8 cellular contexts compared by ENCODE assay signal in the genomic region with DNA sequence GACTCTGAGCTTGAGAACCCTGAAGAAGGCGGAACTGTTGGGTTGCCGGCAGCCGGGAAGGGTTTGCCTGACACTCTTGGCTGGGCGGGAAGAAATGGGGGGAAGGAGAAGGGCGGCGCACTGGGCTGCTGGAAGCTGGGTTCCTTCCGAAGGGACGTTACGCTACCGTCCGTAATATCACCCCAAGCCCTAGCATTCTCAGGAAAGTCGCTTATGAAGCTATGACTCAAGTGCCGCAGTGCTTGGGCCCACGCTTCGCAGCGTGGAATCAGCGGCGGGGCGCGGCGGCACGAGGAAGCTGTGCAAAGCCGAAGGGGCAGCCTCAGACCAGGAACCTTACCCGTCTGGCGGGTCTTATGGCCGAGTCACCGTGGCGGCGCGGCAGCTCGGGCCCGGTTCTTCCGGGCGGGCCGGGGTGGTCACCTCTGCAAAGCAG. TPM values are rescaled to one million over a fixed set of nuclear protein-coding genes. Genes with fewer than 3 reads are reported as not detected.
DNase-seq lines count a peak whose midpoint lies in the region; ATAC-seq and TF ChIP-seq lines count a peak whose summit lies in the region.

No MANE protein-coding gene starts in this region.

- H3K36me3 ChIP-seq in WERI-Rb-1, result no peaks in the 10 kb centered on the region

- DNase-seq in activated B cell treated with CpG ODN at 0.5 μM for 24 hours (peak; percentile 39), caudate nucleus (lab: John Stamatoyannopoulos, UW) (peak in 56 of 61 donors; percentile 5 to 84 (median 45)), kidney tubule cell (ENCODE audit: low spot score) (peak; percentile 80), WERI-Rb-1 (no peak)
- DNase-seq in stimulated activated CD4-positive, alpha-beta T cell treated with anti-CD3 and anti-CD28 coated beads, Interleukin-1b, Interleukin-23, amount 100 ng/mL, for 24 hours (ENCODE audit: low read depth in 4 of 4, low spot score in 1 of 4), result peak; percentile 39 to 63 (median 56)

- no peaks in the 10 kb centered on the region for H3K36me3 Mint-ChIP-seq in activated B cell treated with CpG ODN at 0.5 μM for 24 hours (ENCODE audit: low read depth)

- CTCF ChIA-PET in activated B cell treated with CpG ODN at 0.5 μM for 24 hours (lab: Charles Lee), result interaction anchor here (0.7 kb wide), 1 partner anchor 87 kb away, joined by 4 read pairs; no protein-coding TSS in a partner anchor

- peaks cover 25% of the 10 kb centered on the region for H3K4me1 Mint-ChIP-seq in activated B cell treated with CpG ODN at 0.5 μM for 24 hours

- ATAC-seq in GM18511 (IDR thresholded peaks at IDR 0.05; ENCODE audit: unreplicated experiment), result peak; percentile 78
- ATAC-seq in HG03139 (IDR thresholded peaks at IDR 0.05; ENCODE audit: unreplicated experiment), result peak; percentile 65
- ATAC-seq in activated B cell treated with CpG ODN at 0.5 μM for 24 hours (ENCODE audit: low read depth), result peak; percentile 80
- no peak for ATAC-seq in HG03039 (IDR thresholded peaks at IDR 0.05; ENCODE audit: unreplicated experiment)

- intact Hi-C loops in activated B cell treated with CpG ODN at 0.5 μM for 24 hours (cut with micrococcal nuclease), result loop anchor here (5.0 kb wide), 1 partner anchor 192 kb away; the partner anchor contains the start of gene EPG5

- H3K27ac Mint-ChIP-seq in activated B cell treated with CpG ODN at 0.5 μM for 24 hours, result no peak overlapping the region

- H3K27ac ChIP-seq in caudate nucleus (ENCODE audit: low read depth, low read length), result peak overlapping the region; percentile 26
- H3K27ac ChIP-seq in WERI-Rb-1, result no peak overlapping the region

- H3K27me3 ChIP-seq in WERI-Rb-1 (ENCODE audit: insufficient read depth, low read depth, severe bottlenecking), result peaks cover 87% of the 10 kb centered on the region

- no peak for TF ChIP-seq CTCF in activated B cell treated with CpG ODN at 0.5 μM for 24 hours (IDR thresholded peaks at IDR 0.05)
- TF ChIP-seq CTCF in WERI-Rb-1 (IDR thresholded peaks at IDR 0.05; ENCODE audit: low read depth, low read length), result no peak

- H3K9me3 ChIP-seq in WERI-Rb-1 (ENCODE audit: severe bottlenecking), result no peaks in the 10 kb centered on the region

- H3K27me3 Mint-ChIP-seq in activated B cell treated with CpG ODN at 0.5 μM for 24 hours, result peaks cover 40% of the 10 kb centered on the region

- H3K4me3 ChIP-seq in WERI-Rb-1 (ENCODE audit: low read depth, low read length), result no peak overlapping the region

- POLR2A ChIA-PET in activated B cell treated with CpG ODN at 0.5 μM for 24 hours (lab: Charles Lee), result interaction anchor here (1.0 kb wide), 2 partner anchors 103 to 322 kb away, joined by 3 to 4 read pairs; partner anchors contain the start of gene ATP5F1A

- peak overlapping the region; percentile 85 for H3K4me3 Mint-ChIP-seq in activated B cell treated with CpG ODN at 0.5 μM for 24 hours

- no peaks in the 10 kb centered on the region for H3K9me3 Mint-ChIP-seq in activated B cell treated with CpG ODN at 0.5 μM for 24 hours

RNA-seq across cellular contexts. Expression of gene SIGLEC15, which starts 50.2 kb away (rescaled TPM):
- total RNA-seq in activated B cell treated with CpG ODN at 0.5 μM for 24 hours, result not detected in 2 replicates

RNA-seq across cellular contexts. Expression of gene SLC14A1, which starts 51.3 kb away (rescaled TPM):
- 1.2 and 2.0 TPM in 2 replicates for total RNA-seq in activated B cell treated with CpG ODN at 0.5 μM for 24 hours
